ENCODE assay signal across 1 cellular context in genomic region chr11:94183886-94184264, GRCh38.
A peak's percentile ranks its signal among the peaks of the same experiment; 100 is the strongest.
TF ChIP-seq lines count a peak whose summit lies in the region.

No MANE protein-coding gene starts in this region.

TF ChIP-seq in HepG2, 621 proteins besides CTCF, POLR2A, EP300 and RAD21 (continued from another document):
- TF ChIP-seq SNAPC4 (CRISPR knock-in tag; IDR thresholded peaks at IDR 0.05) (no peak), SOX6 (IDR thresholded peaks at IDR 0.05) (no peak), SOX6 (CRISPR knock-in tag; IDR thresholded peaks at IDR 0.05) (peak; percentile 30; the same call in 1 of the 2 replicates), NFKBIZ (CRISPR knock-in tag; IDR thresholded peaks at IDR 0.05) (no peak), XRCC5 (optimal IDR thresholded peaks at IDR 0.05; ENCODE audit: low read length) (peak; percentile 37), GZF1 (CRISPR knock-in tag; IDR thresholded peaks at IDR 0.05) (no peak), POGZ (CRISPR knock-in tag; IDR thresholded peaks at IDR 0.05) (0 out of 2 replicates have a peak, but pooled peaks have one; percentile 14), ZNF317 (CRISPR knock-in tag; IDR thresholded peaks at IDR 0.05) (0 out of 2 replicates have a peak, but pooled peaks have one; percentile 27), TEAD3 (CRISPR knock-in tag; optimal IDR thresholded peaks at IDR 0.05; ENCODE audit: borderline replicate concordance) (peak; percentile 63), ZNF562 (CRISPR knock-in tag; IDR thresholded peaks at IDR 0.05; ENCODE audit: borderline replicate concordance) (no peak), HINFP (CRISPR knock-in tag; IDR thresholded peaks at IDR 0.05; ENCODE audit: low read depth) (no peak)
